In genomic region chr3:195643245-195643644, GRCh38 we compare ENCODE assay signal across 8 cellular contexts. TPM values are rescaled to one million over a fixed set of nuclear protein-coding genes. Genes with fewer than 3 reads are reported as not detected.
A peak's percentile ranks its signal among the peaks of the same experiment; 100 is the strongest.
DNase-seq lines count a peak whose midpoint lies in the region; ATAC-seq and TF ChIP-seq lines count a peak whose summit lies in the region.
"Not testable (repeated sequence)": the region's sequence is repeated elsewhere in the genome, so short reads cannot be mapped to it uniquely, and the experiment has no call there.
"Had no signal": no experiment of that assay in that cellular context is flagged by ENCODE, and none has a peak within 500 bp of the region (broad histone marks: within the 10 kb centered on the region; RNA-seq: fewer than 3 reads in every experiment).

No MANE protein-coding gene starts in this region.

- POLR2A ChIA-PET in activated B cell treated with CpG ODN at 0.5 μM for 24 hours (lab: Charles Lee) = not testable (repeated sequence)

- H3K4me3 ChIP-seq in coronary artery = not testable (repeated sequence)

- not testable (repeated sequence) for H3K27ac ChIP-seq in coronary artery

- CTCF ChIA-PET in activated B cell treated with CpG ODN at 0.5 μM for 24 hours (lab: Charles Lee); activated CD8-positive, alpha-beta memory T cell treated with anti-CD3 and anti-CD28 coated beads, Interleukin-2, amount 10 ng/mL, durations not matched to agents 7 days and 5 days (lab: Charles Lee): not testable (repeated sequence)

- intact Hi-C loops in activated B cell treated with CpG ODN at 0.5 μM for 24 hours (cut with micrococcal nuclease); posterior vena cava (cut with DNase I): not testable (repeated sequence)

- H3K27ac Mint-ChIP-seq in activated B cell treated with CpG ODN at 0.5 μM for 24 hours = not testable (repeated sequence)
- H3K27ac Mint-ChIP-seq in activated CD8-positive, alpha-beta memory T cell treated with anti-CD3 and anti-CD28 coated beads, Interleukin-2, amount 10 ng/mL, durations not matched to agents 7 days and 5 days = peak overlapping the region; percentile 3
- peak overlapping the region; percentile 23 for H3K27ac Mint-ChIP-seq in stimulated activated effector memory CD8-positive, alpha-beta T cell treated with anti-CD3 and anti-CD28 coated beads, Interleukin-12 subunit alpha, Interleukin-12 subunit beta, amount 100 ng/mL, for 72 hours

- not testable (repeated sequence) for H3K36me3 Mint-ChIP-seq in activated B cell treated with CpG ODN at 0.5 μM for 24 hours (ENCODE audit: low read depth); activated CD8-positive, alpha-beta memory T cell treated with anti-CD3 and anti-CD28 coated beads, Interleukin-2, amount 10 ng/mL, durations not matched to agents 7 days and 5 days
- peaks cover 41% of the 10 kb centered on the region for H3K36me3 Mint-ChIP-seq in stimulated activated effector memory CD8-positive, alpha-beta T cell treated with anti-CD3 and anti-CD28 coated beads, Interleukin-12 subunit alpha, Interleukin-12 subunit beta, amount 100 ng/mL, for 72 hours

- not testable (repeated sequence) for H3K27me3 Mint-ChIP-seq in activated B cell treated with CpG ODN at 0.5 μM for 24 hours; activated CD8-positive, alpha-beta memory T cell treated with anti-CD3 and anti-CD28 coated beads, Interleukin-2, amount 10 ng/mL, durations not matched to agents 7 days and 5 days

- H3K9me3 Mint-ChIP-seq in activated B cell treated with CpG ODN at 0.5 μM for 24 hours; activated CD8-positive, alpha-beta memory T cell treated with anti-CD3 and anti-CD28 coated beads, Interleukin-2, amount 10 ng/mL, durations not matched to agents 7 days and 5 days (ENCODE audit: low read depth); stimulated activated effector memory CD8-positive, alpha-beta T cell treated with anti-CD3 and anti-CD28 coated beads, Interleukin-12 subunit alpha, Interleukin-12 subunit beta, amount 100 ng/mL, for 72 hours: not testable (repeated sequence)

- not testable (repeated sequence) for TF ChIP-seq CTCF in activated B cell treated with CpG ODN at 0.5 μM for 24 hours (IDR thresholded peaks at IDR 0.05); coronary artery (IDR thresholded peaks at IDR 0.05)

- not testable (repeated sequence) for H3K4me3 Mint-ChIP-seq in activated B cell treated with CpG ODN at 0.5 μM for 24 hours; activated CD8-positive, alpha-beta memory T cell treated with anti-CD3 and anti-CD28 coated beads, Interleukin-2, amount 10 ng/mL, durations not matched to agents 7 days and 5 days; stimulated activated effector memory CD8-positive, alpha-beta T cell treated with anti-CD3 and anti-CD28 coated beads, Interleukin-12 subunit alpha, Interleukin-12 subunit beta, amount 100 ng/mL, for 72 hours

- DNase-seq in activated B cell treated with CpG ODN at 0.5 μM for 24 hours = peak; percentile 21
- not testable (repeated sequence) for DNase-seq in activated CD8-positive, alpha-beta memory T cell treated with anti-CD3 and anti-CD28 coated beads, Interleukin-2, amount 10 ng/mL, durations not matched to agents 7 days and 5 days
- peak; percentile 38 for DNase-seq in coronary artery (ENCODE audit: low spot score)
- DNase-seq in posterior vena cava (ENCODE audit: low spot score) = peak; percentile 60
- peak in 1 of 2 donors; percentile 2 for DNase-seq in stimulated activated effector memory CD8-positive, alpha-beta T cell treated with anti-CD3 and anti-CD28 coated beads, Interleukin-12 subunit alpha, Interleukin-12 subunit beta, amount 100 ng/mL, for 72 hours (ENCODE audit: low spot score in 2 of 2)

- ATAC-seq in activated B cell treated with CpG ODN at 0.5 μM for 24 hours (ENCODE audit: low read depth); activated CD8-positive, alpha-beta memory T cell treated with anti-CD3 and anti-CD28 coated beads, Interleukin-2, amount 10 ng/mL, durations not matched to agents 7 days and 5 days; stimulated activated effector memory CD8-positive, alpha-beta T cell treated with anti-CD3 and anti-CD28 coated beads, Interleukin-12 subunit alpha, Interleukin-12 subunit beta, amount 100 ng/mL, for 72 hours: not testable (repeated sequence)

- H3K4me1 Mint-ChIP-seq in activated B cell treated with CpG ODN at 0.5 μM for 24 hours; activated CD8-positive, alpha-beta memory T cell treated with anti-CD3 and anti-CD28 coated beads, Interleukin-2, amount 10 ng/mL, durations not matched to agents 7 days and 5 days: not testable (repeated sequence)
- H3K4me1 Mint-ChIP-seq in stimulated activated effector memory CD8-positive, alpha-beta T cell treated with anti-CD3 and anti-CD28 coated beads, Interleukin-12 subunit alpha, Interleukin-12 subunit beta, amount 100 ng/mL, for 72 hours = peaks cover 40% of the 10 kb centered on the region

RNA-seq across cellular contexts. Expression of gene APOD, which starts 59.5 kb away (rescaled TPM):
- total RNA-seq in activated B cell treated with CpG ODN at 0.5 μM for 24 hours = 0.20 and 0.35 TPM in 2 replicates
- 1 to 10 TPM in 1 of 2 experiments, not detected in 1; 9.3 TPM for total RNA-seq in activated CD8-positive, alpha-beta memory T cell treated with anti-CD3 and anti-CD28 coated beads, Interleukin-2, amount 10 ng/mL, durations not matched to agents 7 days and 5 days
- 100 to 1,000 TPM; 221 to 388 TPM for total RNA-seq in posterior vena cava
- total RNA-seq: A673; CD4-positive, alpha-beta memory T cell; CD4-positive, CD25-positive, alpha-beta regulatory T cell had no signal

Comparison
In these comparisons a context has a peak if more than half of its experiments do, and no peak if none do; other contexts are left out.
1. RNA of gene APOD, which starts 59.5 kb away (total RNA-seq): 221 to 388 TPM in posterior vena cava; 9.3 TPM in activated CD8-positive, alpha-beta memory T cell treated with anti-CD3 and anti-CD28 coated beads, Interleukin-2, amount 10 ng/mL, durations not matched to agents 7 days and 5 days and 0.20 to 0.35 TPM in activated B cell treated with CpG ODN at 0.5 μM for 24 hours; every median in the first group is over 10 times any median in the second.